ENCODE assay signal across 1 cellular context in the genomic region with DNA sequence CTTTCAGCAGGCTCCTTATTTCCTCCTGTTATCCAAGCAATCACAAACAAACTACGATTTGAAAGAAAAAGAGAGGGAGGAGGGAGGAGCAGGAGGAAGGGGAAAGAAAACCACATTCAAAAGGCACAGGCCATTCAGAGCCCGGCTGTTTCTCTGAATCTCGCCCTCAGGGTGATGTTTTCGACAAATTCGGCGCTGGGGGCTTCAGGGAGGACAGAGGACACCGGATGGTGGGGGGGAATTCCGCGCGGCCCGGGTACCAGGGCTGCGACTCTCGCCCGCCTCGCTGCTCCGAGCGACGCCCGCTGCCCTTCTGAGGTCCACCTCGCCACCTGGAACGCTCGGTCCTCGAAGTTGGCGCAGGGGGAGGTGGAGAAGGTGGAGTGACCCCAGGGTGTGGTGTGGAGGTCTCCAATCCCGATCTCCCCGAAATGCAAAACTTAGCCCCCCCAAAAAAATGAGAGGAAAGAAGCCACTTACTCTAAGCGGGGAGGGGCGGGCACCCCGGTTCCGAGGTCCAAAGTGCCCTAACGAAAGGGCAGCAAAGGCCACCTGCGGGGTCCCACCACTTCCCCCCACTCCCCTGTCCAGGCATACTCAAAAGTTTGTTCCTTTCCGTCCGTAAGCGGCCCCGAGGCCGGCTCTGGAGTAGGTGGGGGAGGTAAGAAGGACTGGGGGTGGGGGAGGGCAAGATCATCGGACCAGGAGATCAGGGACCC.
TF ChIP-seq lines count a peak whose summit lies in the region.

No MANE protein-coding gene starts in this region.

TF ChIP-seq in HepG2, 621 proteins besides CTCF, POLR2A, EP300 and RAD21 (continued from another document):
- TF ChIP-seq, protein P1, sequence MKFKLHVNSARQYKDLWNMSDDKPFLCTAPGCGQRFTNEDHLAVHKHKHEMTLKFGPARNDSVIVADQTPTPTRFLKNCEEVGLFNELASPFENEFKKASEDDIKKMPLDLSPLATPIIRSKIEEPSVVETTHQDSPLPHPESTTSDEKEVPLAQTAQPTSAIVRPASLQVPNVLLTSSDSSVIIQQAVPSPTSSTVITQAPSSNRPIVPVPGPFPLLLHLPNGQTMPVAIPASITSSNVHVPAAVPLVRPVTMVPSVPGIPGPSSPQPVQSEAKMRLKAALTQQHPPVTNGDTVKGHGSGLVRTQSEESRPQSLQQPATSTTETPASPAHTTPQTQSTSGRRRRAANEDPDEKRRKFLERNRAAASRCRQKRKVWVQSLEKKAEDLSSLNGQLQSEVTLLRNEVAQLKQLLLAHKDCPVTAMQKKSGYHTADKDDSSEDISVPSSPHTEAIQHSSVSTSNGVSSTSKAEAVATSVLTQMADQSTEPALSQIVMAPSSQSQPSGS (CRISPR knock-in tag; IDR thresholded peaks at IDR 0.05): no peak
- TF ChIP-seq ZNF234 (CRISPR knock-in tag; conservative IDR thresholded peaks at IDR 0.05) (peak; percentile 52; the same call in 1 of the 2 replicates), HNRNPLL (IDR thresholded peaks at IDR 0.05; ENCODE audit: low read depth, low read length, poor library complexity, severe bottlenecking) (peak; percentile 37), NCOA1 (CRISPR knock-in tag; IDR thresholded peaks at IDR 0.05) (no peak), ZSCAN25 (CRISPR knock-in tag; IDR thresholded peaks at IDR 0.05) (peak; percentile 77; the same call in 1 of the 2 replicates), TEAD3 (CRISPR knock-in tag; optimal IDR thresholded peaks at IDR 0.05; ENCODE audit: borderline replicate concordance) (no peak), ISX (CRISPR knock-in tag; conservative IDR thresholded peaks at IDR 0.05) (no peak), CAMTA2 (CRISPR knock-in tag; IDR thresholded peaks at IDR 0.05; ENCODE audit: borderline replicate concordance) (no peak), PCBP1 (IDR thresholded peaks at IDR 0.05; ENCODE audit: borderline replicate concordance, low read depth, low read length) (0 out of 2 replicates have a peak, but pooled peaks have one; percentile 51), SP2 (CRISPR knock-in tag; IDR thresholded peaks at IDR 0.05) (no peak), HNF4G (IDR thresholded peaks at IDR 0.05; ENCODE audit: borderline replicate concordance, low read depth, low read length) (0 out of 2 replicates have a peak, but pooled peaks have one; percentile 5), HNF4G (CRISPR knock-in tag; IDR thresholded peaks at IDR 0.05; ENCODE audit: borderline replicate concordance, low read depth) (no peak), ASH2L (IDR thresholded peaks at IDR 0.05; ENCODE audit: insufficient read length, low read depth, low read length) (peak; percentile 60), HNRNPL (IDR thresholded peaks at IDR 0.05; ENCODE audit: low read depth, low read length) (peak; percentile 85), PHF8 (CRISPR knock-in tag; IDR thresholded peaks at IDR 0.05) (peak; percentile 55), ZNF777 (CRISPR knock-in tag; IDR thresholded peaks at IDR 0.05) (no peak), IKZF4 (CRISPR knock-in tag; IDR thresholded peaks at IDR 0.05; ENCODE audit: borderline replicate concordance, low read depth, not compliant biosample characterization) (no peak), AGO1 (IDR thresholded peaks at IDR 0.05; ENCODE audit: low read depth, low read length, poor library complexity, severe bottlenecking) (peak; percentile 31), U2AF2 (IDR thresholded peaks at IDR 0.05; ENCODE audit: low read depth, low read length) (0 out of 2 replicates have a peak, but pooled peaks have one; percentile 46), ARNTL (CRISPR knock-in tag; IDR thresholded peaks at IDR 0.05) (peak; percentile 13), RBFOX2 (IDR thresholded peaks at IDR 0.05; ENCODE audit: low read depth, low read length) (peak; percentile 78), ZNF263 (CRISPR knock-in tag; IDR thresholded peaks at IDR 0.05) (peak; percentile 64), ZKSCAN1 (IDR thresholded peaks at IDR 0.05; ENCODE audit: low read length) (no peak), ZNF558 (CRISPR knock-in tag; IDR thresholded peaks at IDR 0.05; ENCODE audit: borderline replicate concordance) (0 out of 2 replicates have a peak, but pooled peaks have one; percentile 0), GATAD1 (CRISPR knock-in tag; IDR thresholded peaks at IDR 0.05) (0 out of 2 replicates have a peak, but pooled peaks have one; percentile 26), PITX1 (CRISPR knock-in tag; IDR thresholded peaks at IDR 0.05) (no peak), ERF (CRISPR knock-in tag; IDR thresholded peaks at IDR 0.05) (no peak), CENPX (CRISPR knock-in tag; IDR thresholded peaks at IDR 0.05) (no peak), JARID2 (CRISPR knock-in tag; IDR thresholded peaks at IDR 0.05; ENCODE audit: insufficient replicate concordance) (no peak), FOXC1 (CRISPR knock-in tag; IDR thresholded peaks at IDR 0.05; ENCODE audit: borderline replicate concordance) (0 out of 2 replicates have a peak, but pooled peaks have one; percentile 21)
- TF ChIP-seq, protein P2, sequence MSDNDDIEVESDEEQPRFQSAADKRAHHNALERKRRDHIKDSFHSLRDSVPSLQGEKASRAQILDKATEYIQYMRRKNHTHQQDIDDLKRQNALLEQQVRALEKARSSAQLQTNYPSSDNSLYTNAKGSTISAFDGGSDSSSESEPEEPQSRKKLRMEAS (IDR thresholded peaks at IDR 0.05): peak; percentile 28; the same call in 1 of the 2 replicates
- TF ChIP-seq, protein P3, sequence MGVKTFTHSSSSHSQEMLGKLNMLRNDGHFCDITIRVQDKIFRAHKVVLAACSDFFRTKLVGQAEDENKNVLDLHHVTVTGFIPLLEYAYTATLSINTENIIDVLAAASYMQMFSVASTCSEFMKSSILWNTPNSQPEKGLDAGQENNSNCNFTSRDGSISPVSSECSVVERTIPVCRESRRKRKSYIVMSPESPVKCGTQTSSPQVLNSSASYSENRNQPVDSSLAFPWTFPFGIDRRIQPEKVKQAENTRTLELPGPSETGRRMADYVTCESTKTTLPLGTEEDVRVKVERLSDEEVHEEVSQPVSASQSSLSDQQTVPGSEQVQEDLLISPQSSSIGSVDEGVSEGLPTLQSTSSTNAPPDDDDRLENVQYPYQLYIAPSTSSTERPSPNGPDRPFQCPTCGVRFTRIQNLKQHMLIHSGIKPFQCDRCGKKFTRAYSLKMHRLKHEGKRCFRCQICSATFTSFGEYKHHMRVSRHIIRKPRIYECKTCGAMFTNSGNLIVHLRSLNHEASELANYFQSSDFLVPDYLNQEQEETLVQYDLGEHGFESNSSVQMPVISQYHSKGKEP (CRISPR knock-in tag; IDR thresholded peaks at IDR 0.05): no peak
- TF ChIP-seq, protein P4, sequence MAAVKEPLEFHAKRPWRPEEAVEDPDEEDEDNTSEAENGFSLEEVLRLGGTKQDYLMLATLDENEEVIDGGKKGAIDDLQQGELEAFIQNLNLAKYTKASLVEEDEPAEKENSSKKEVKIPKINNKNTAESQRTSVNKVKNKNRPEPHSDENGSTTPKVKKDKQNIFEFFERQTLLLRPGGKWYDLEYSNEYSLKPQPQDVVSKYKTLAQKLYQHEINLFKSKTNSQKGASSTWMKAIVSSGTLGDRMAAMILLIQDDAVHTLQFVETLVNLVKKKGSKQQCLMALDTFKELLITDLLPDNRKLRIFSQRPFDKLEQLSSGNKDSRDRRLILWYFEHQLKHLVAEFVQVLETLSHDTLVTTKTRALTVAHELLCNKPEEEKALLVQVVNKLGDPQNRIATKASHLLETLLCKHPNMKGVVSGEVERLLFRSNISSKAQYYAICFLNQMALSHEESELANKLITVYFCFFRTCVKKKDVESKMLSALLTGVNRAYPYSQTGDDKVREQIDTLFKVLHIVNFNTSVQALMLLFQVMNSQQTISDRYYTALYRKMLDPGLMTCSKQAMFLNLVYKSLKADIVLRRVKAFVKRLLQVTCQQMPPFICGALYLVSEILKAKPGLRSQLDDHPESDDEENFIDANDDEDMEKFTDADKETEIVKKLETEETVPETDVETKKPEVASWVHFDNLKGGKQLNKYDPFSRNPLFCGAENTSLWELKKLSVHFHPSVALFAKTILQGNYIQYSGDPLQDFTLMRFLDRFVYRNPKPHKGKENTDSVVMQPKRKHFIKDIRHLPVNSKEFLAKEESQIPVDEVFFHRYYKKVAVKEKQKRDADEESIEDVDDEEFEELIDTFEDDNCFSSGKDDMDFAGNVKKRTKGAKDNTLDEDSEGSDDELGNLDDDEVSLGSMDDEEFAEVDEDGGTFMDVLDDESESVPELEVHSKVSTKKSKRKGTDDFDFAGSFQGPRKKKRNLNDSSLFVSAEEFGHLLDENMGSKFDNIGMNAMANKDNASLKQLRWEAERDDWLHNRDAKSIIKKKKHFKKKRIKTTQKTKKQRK (IDR thresholded peaks at IDR 0.05; ENCODE audit: low read length): no peak
- TF ChIP-seq, protein P5, sequence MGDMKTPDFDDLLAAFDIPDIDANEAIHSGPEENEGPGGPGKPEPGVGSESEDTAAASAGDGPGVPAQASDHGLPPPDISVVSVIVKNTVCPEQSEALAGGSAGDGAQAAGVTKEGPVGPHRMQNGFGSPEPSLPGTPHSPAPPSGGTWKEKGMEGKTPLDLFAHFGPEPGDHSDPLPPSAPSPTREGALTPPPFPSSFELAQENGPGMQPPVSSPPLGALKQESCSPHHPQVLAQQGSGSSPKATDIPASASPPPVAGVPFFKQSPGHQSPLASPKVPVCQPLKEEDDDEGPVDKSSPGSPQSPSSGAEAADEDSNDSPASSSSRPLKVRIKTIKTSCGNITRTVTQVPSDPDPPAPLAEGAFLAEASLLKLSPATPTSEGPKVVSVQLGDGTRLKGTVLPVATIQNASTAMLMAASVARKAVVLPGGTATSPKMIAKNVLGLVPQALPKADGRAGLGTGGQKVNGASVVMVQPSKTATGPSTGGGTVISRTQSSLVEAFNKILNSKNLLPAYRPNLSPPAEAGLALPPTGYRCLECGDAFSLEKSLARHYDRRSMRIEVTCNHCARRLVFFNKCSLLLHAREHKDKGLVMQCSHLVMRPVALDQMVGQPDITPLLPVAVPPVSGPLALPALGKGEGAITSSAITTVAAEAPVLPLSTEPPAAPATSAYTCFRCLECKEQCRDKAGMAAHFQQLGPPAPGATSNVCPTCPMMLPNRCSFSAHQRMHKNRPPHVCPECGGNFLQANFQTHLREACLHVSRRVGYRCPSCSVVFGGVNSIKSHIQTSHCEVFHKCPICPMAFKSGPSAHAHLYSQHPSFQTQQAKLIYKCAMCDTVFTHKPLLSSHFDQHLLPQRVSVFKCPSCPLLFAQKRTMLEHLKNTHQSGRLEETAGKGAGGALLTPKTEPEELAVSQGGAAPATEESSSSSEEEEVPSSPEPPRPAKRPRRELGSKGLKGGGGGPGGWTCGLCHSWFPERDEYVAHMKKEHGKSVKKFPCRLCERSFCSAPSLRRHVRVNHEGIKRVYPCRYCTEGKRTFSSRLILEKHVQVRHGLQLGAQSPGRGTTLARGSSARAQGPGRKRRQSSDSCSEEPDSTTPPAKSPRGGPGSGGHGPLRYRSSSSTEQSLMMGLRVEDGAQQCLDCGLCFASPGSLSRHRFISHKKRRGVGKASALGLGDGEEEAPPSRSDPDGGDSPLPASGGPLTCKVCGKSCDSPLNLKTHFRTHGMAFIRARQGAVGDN (CRISPR knock-in tag; IDR thresholded peaks at IDR 0.05): peak; percentile 77
- TF ChIP-seq, protein P6, sequence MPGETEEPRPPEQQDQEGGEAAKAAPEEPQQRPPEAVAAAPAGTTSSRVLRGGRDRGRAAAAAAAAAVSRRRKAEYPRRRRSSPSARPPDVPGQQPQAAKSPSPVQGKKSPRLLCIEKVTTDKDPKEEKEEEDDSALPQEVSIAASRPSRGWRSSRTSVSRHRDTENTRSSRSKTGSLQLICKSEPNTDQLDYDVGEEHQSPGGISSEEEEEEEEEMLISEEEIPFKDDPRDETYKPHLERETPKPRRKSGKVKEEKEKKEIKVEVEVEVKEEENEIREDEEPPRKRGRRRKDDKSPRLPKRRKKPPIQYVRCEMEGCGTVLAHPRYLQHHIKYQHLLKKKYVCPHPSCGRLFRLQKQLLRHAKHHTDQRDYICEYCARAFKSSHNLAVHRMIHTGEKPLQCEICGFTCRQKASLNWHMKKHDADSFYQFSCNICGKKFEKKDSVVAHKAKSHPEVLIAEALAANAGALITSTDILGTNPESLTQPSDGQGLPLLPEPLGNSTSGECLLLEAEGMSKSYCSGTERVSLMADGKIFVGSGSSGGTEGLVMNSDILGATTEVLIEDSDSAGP (CRISPR knock-in tag; IDR thresholded peaks at IDR 0.05; ENCODE audit: borderline replicate concordance): peak; percentile 52; the same call in 1 of the 2 replicates
- TF ChIP-seq, protein P7, sequence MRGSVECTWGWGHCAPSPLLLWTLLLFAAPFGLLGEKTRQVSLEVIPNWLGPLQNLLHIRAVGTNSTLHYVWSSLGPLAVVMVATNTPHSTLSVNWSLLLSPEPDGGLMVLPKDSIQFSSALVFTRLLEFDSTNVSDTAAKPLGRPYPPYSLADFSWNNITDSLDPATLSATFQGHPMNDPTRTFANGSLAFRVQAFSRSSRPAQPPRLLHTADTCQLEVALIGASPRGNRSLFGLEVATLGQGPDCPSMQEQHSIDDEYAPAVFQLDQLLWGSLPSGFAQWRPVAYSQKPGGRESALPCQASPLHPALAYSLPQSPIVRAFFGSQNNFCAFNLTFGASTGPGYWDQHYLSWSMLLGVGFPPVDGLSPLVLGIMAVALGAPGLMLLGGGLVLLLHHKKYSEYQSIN (CRISPR knock-in tag; IDR thresholded peaks at IDR 0.05; ENCODE audit: borderline replicate concordance): no peak
